Comparison of ENCODE assay signal across 1 cellular context in genomic region chr11:83019888-83020579, GRCh38.
TF ChIP-seq lines count a peak whose summit lies in the region.

No MANE protein-coding gene starts in this region.

TF ChIP-seq in H1, 55 proteins besides CTCF, POLR2A, EP300 and RAD21:
- TF ChIP-seq PHF8 (conservative IDR thresholded peaks at IDR 0.05; ENCODE audit: low read depth, low read length) (no peak), CREB1 (IDR thresholded peaks at IDR 0.05) (no peak), SP4 (IDR thresholded peaks at IDR 0.05; ENCODE audit: low read length) (no peak), TEAD4 (IDR thresholded peaks at IDR 0.05; ENCODE audit: low read depth, low read length) (no peak), CBX5 (IDR thresholded peaks at IDR 0.05; ENCODE audit: low read depth, low read length) (no peak), CHD2 (IDR thresholded peaks at IDR 0.05; ENCODE audit: low read length) (no peak), TBP (IDR thresholded peaks at IDR 0.05; ENCODE audit: low read depth, low read length) (no peak), KDM4A (IDR thresholded peaks at IDR 0.05; ENCODE audit: low read depth, low read length, severe bottlenecking) (no peak), TAF7 (optimal IDR thresholded peaks at IDR 0.05; ENCODE audit: borderline replicate concordance, low read depth, low read length) (no peak), SUZ12 (IDR thresholded peaks at IDR 0.05; ENCODE audit: low read length) (no peak), TCF12 (IDR thresholded peaks at IDR 0.05; ENCODE audit: low read depth, low read length) (no peak), RBBP5 (IDR thresholded peaks at IDR 0.05; ENCODE audit: borderline replicate concordance, low read depth, low read length) (no peak), E2F6 (IDR thresholded peaks at IDR 0.05) (no peak), NANOG (IDR thresholded peaks at IDR 0.05; ENCODE audit: insufficient read depth, low read depth, low read length, poor library complexity, severe bottlenecking) (no peak), RXRA (IDR thresholded peaks at IDR 0.05; ENCODE audit: insufficient read depth, low read depth, low read length) (no peak), RNF2 (IDR thresholded peaks at IDR 0.05; ENCODE audit: borderline replicate concordance, low read depth, low read length, missing control alignments, poor library complexity, severe bottlenecking) (no peak), HDAC2 (IDR thresholded peaks at IDR 0.05; ENCODE audit: borderline replicate concordance in 1 of 2, low read depth in 2 of 2, low read length in 2 of 2) (no peak)
